ENCODE assay signal across 17 cellular contexts in genomic region chr1:43861337-43861736, GRCh38.
DNase-seq lines count a peak whose midpoint lies in the region; ATAC-seq, FAIRE-seq and TF ChIP-seq lines count a peak whose summit lies in the region.
"Had no signal": no experiment of that assay in that cellular context is flagged by ENCODE, and none has a peak within 500 bp of the region (broad histone marks: within the 10 kb centered on the region; RNA-seq: fewer than 3 reads in every experiment).

No MANE protein-coding gene starts in this region.

- POLR2A ChIA-PET in AG04449 (lab: Yijun Ruan, JAX): no interaction called here
- POLR2A ChIA-PET in PC-3 (lab: Charles Lee; ENCODE audit: unreplicated experiment): no interaction called here

- no peak overlapping the region for H3K9ac ChIP-seq in PC-3 (ENCODE audit: low read length)

- H2AFZ ChIP-seq in PC-3 (ENCODE audit: low read length): no peak overlapping the region

- TF ChIP-seq CTCF in AG04449 (IDR thresholded peaks at IDR 0.05; ENCODE audit: insufficient read depth, low read length, missing control alignments) (no peak), PC-3 (conservative IDR thresholded peaks at IDR 0.05; ENCODE audit: low read depth, low read length) (no peak), esophagus muscularis mucosa (IDR thresholded peaks at IDR 0.05) (no peak)

- H3K4me3 ChIP-seq in AG04449 (ENCODE audit: low read depth, low read length) (no peak overlapping the region), PC-3 (ENCODE audit: low read length) (no peak overlapping the region), esophagus muscularis mucosa (no peak overlapping the region)
- H3K4me3 ChIP-seq in effector memory CD4-positive, alpha-beta T cell (ENCODE audit: insufficient read depth, low read depth, low read length, poor library complexity, severe bottlenecking): no peak overlapping the region
- H3K4me3 ChIP-seq: heart right ventricle had no signal

- intact Hi-C loops in PC-3 (cut with micrococcal nuclease): no loop called here
- intact Hi-C loops in esophagus muscularis mucosa (cut with DNase I): no loop called here

- BruUV-seq in PC-3 (replicated peaks; lab: Mats Ljungman, UMichigan): no TSS peak

- no peak for ATAC-seq in PC-3
- ATAC-seq in HG03139 (IDR thresholded peaks at IDR 0.05; ENCODE audit: unreplicated experiment): no peak
- ATAC-seq: activated naive CD8-positive, alpha-beta T cell treated with anti-CD3 and anti-CD28 coated beads, Interleukin-2, amount 50 U/mL, for 24 hours had no signal

- no peak overlapping the region for H3K4me2 ChIP-seq in PC-3 (ENCODE audit: low read length)

- no peaks in the 10 kb centered on the region for H3K79me2 ChIP-seq in PC-3 (ENCODE audit: low read length)

- CTCF ChIA-PET in AG04449 (lab: Yijun Ruan, JAX) (interaction anchor here (1.0 kb wide), 1 partner anchor 98 kb away, joined by 5 read pairs; no protein-coding TSS in a partner anchor), PC-3 (lab: Charles Lee) (no interaction called here)

- no peaks in the 10 kb centered on the region for H3K9me2 ChIP-seq in PC-3 (replicated peaks; ENCODE audit: low read length)

- DNase-seq in AG04449 (ENCODE audit: low read depth, low spot score): peak; percentile 4
- peak; percentile 57 for DNase-seq in PC-3
- peak; percentile 43 to 57 for DNase-seq in dermis microvascular lymphatic vessel endothelial cell (ENCODE audit: low read depth in 2 of 2)
- peak; percentile 64 to 81 for DNase-seq in lung microvascular endothelial cell (ENCODE audit: low read depth in 2 of 2)
- no peak for DNase-seq in esophagus muscularis mucosa (ENCODE audit: extremely low spot score)
- no peak for DNase-seq in frontal cortex (ENCODE audit: low spot score in 2 of 2)
- DNase-seq in effector memory CD4-positive, alpha-beta T cell: no peak
- DNase-seq: activated naive CD8-positive, alpha-beta T cell treated with anti-CD3 and anti-CD28 coated beads, Interleukin-2, amount 50 U/mL, for 24 hours; CD4-positive, alpha-beta memory T cell; DMS79; H7; heart right ventricle; NCI-H1436 treated with DMSO at 0.1 percent for 48 hours; NCI-H345; NK-92 treated with Interleukin-12 subunit alpha and Interleukin-12 subunit beta, amount 100 ng/mL, for 24 hours; WERI-Rb-1 had no signal

- H3K36me3 ChIP-seq in PC-3 (ENCODE audit: low read depth, low read length): no peaks in the 10 kb centered on the region
- H3K36me3 ChIP-seq in esophagus muscularis mucosa: peaks cover 0 to 4% (median 0%) of the 10 kb centered on the region in 4 donors
- peaks cover 5% of the 10 kb centered on the region for H3K36me3 ChIP-seq in effector memory CD4-positive, alpha-beta T cell (ENCODE audit: control insufficient read depth, insufficient read depth, low read length)
- H3K36me3 ChIP-seq: WERI-Rb-1 had no signal

- FAIRE-seq in frontal cortex (lab: Jason Lieb, UNC): no peak

- H3K27ac ChIP-seq in PC-3 (ENCODE audit: low read length): no peak overlapping the region
- H3K27ac ChIP-seq in esophagus muscularis mucosa (replicated peaks in 1 of 4): no peak overlapping the region
- H3K27ac ChIP-seq in effector memory CD4-positive, alpha-beta T cell (ENCODE audit: insufficient read depth, low read length, poor library complexity, severe bottlenecking): no peak overlapping the region
- H3K27ac ChIP-seq: WERI-Rb-1 had no signal

- WGBS in esophagus muscularis mucosa: 63% methylated on average over 3 of the region's 3 CpGs

- no peaks in the 10 kb centered on the region for H4K20me1 ChIP-seq in PC-3 (ENCODE audit: low read length)

- H3F3A ChIP-seq in PC-3 (ENCODE audit: low read length, unreplicated experiment): peaks cover 7% of the 10 kb centered on the region

- TF ChIP-seq EP300 in esophagus muscularis mucosa (IDR thresholded peaks at IDR 0.05): no peak

- H3K9me3 ChIP-seq in PC-3 (ENCODE audit: low read length) (no peaks in the 10 kb centered on the region), esophagus muscularis mucosa (no peaks in the 10 kb centered on the region)
- H3K9me3 ChIP-seq in effector memory CD4-positive, alpha-beta T cell (ENCODE audit: control insufficient read depth, low read length): no peaks in the 10 kb centered on the region
- H3K9me3 ChIP-seq: heart right ventricle had no signal

- H3K27me3 ChIP-seq in PC-3 (ENCODE audit: low read length) (no peaks in the 10 kb centered on the region), esophagus muscularis mucosa (no peaks in the 10 kb centered on the region)
- H3K27me3 ChIP-seq in effector memory CD4-positive, alpha-beta T cell (replicated peaks; ENCODE audit: control insufficient read depth, insufficient read depth, low read length, poor library complexity, severe bottlenecking): no peaks in the 10 kb centered on the region
- H3K27me3 ChIP-seq: heart right ventricle had no signal

- no peak for TF ChIP-seq POLR2A in esophagus muscularis mucosa (IDR thresholded peaks at IDR 0.05; ENCODE audit: low read depth)

- peaks cover 23% of the 10 kb centered on the region for H3K4me1 ChIP-seq in PC-3 (ENCODE audit: insufficient read depth, low read length)
- H3K4me1 ChIP-seq in esophagus muscularis mucosa: peaks cover 14 to 71% (median 60%) of the 10 kb centered on the region in 4 donors
- no peaks in the 10 kb centered on the region for H3K4me1 ChIP-seq in effector memory CD4-positive, alpha-beta T cell (ENCODE audit: control insufficient read depth, insufficient read depth, low read length, poor library complexity, severe bottlenecking)

Comparison
In these comparisons a context has a peak if more than half of its experiments do, and no peak if none do; other contexts are left out.
1. DNase-seq: peak in AG04449 (single experiment), PC-3 (single experiment), dermis microvascular lymphatic vessel endothelial cell (2 of 2) and lung microvascular endothelial cell (2 of 2); none in esophagus muscularis mucosa (single experiment), frontal cortex (0 of 2) and effector memory CD4-positive, alpha-beta T cell (0 of 3).